ENCODE assay signal across 2 cellular contexts in genomic region chrX:40755291-40756249, GRCh38.
TF ChIP-seq lines count a peak whose summit lies in the region.

No MANE protein-coding gene starts in this region.

TF ChIP-seq in IMR-90, 13 proteins besides CTCF, POLR2A, EP300 and RAD21:
- TF ChIP-seq CHD1 (IDR thresholded peaks at IDR 0.05; ENCODE audit: low read depth, low read length): no peak
- TF ChIP-seq FOS (IDR thresholded peaks at IDR 0.05; ENCODE audit: low read depth, low read length): no peak
- TF ChIP-seq BHLHE40 (IDR thresholded peaks at IDR 0.05; ENCODE audit: low read depth, low read length): no peak
- no peak for TF ChIP-seq CEBPB (IDR thresholded peaks at IDR 0.05; ENCODE audit: low read depth, low read length)
- no peak for TF ChIP-seq MAZ (IDR thresholded peaks at IDR 0.05; ENCODE audit: borderline replicate concordance, low read depth, low read length)
- TF ChIP-seq USF2 (IDR thresholded peaks at IDR 0.05; ENCODE audit: low read depth, low read length): no peak
- no peak for TF ChIP-seq RFX5 (IDR thresholded peaks at IDR 0.05; ENCODE audit: low read depth, low read length)
- no peak for TF ChIP-seq MXI1 (IDR thresholded peaks at IDR 0.05; ENCODE audit: borderline replicate concordance, low read depth, low read length)
- TF ChIP-seq NFE2L2 (IDR thresholded peaks at IDR 0.05; ENCODE audit: low read depth, low read length): no peak
- TF ChIP-seq MAFK (IDR thresholded peaks at IDR 0.05; ENCODE audit: low read depth, low read length): no peak
- no peak for TF ChIP-seq SMC3 (IDR thresholded peaks at IDR 0.05; ENCODE audit: low read depth, low read length)
- TF ChIP-seq, protein P1, sequence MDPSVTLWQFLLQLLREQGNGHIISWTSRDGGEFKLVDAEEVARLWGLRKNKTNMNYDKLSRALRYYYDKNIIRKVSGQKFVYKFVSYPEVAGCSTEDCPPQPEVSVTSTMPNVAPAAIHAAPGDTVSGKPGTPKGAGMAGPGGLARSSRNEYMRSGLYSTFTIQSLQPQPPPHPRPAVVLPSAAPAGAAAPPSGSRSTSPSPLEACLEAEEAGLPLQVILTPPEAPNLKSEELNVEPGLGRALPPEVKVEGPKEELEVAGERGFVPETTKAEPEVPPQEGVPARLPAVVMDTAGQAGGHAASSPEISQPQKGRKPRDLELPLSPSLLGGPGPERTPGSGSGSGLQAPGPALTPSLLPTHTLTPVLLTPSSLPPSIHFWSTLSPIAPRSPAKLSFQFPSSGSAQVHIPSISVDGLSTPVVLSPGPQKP (IDR thresholded peaks at IDR 0.05; ENCODE audit: borderline replicate concordance, low read depth, low read length): no peak
- TF ChIP-seq RCOR1 (IDR thresholded peaks at IDR 0.05; ENCODE audit: insufficient replicate concordance, low read length): no peak

TF ChIP-seq in H1, 55 proteins besides CTCF, POLR2A, EP300 and RAD21:
- TF ChIP-seq KDM5A (IDR thresholded peaks at IDR 0.05; ENCODE audit: low read length) (no peak), TBP (IDR thresholded peaks at IDR 0.05; ENCODE audit: low read depth, low read length) (no peak), SIRT6 (IDR thresholded peaks at IDR 0.05; ENCODE audit: low read length) (no peak), CHD1 (IDR thresholded peaks at IDR 0.05; ENCODE audit: low read depth, low read length) (no peak), CBX8 (IDR thresholded peaks at IDR 0.05; ENCODE audit: borderline replicate concordance, low read depth, low read length) (no peak), CBX5 (IDR thresholded peaks at IDR 0.05; ENCODE audit: low read depth, low read length) (no peak)
